14 cellular contexts compared by ENCODE assay signal in genomic region chr1:161994153-161994814, GRCh38. TPM values are rescaled to one million over a fixed set of nuclear protein-coding genes. Genes with fewer than 3 reads are reported as not detected.
A peak's percentile ranks its signal among the peaks of the same experiment; 100 is the strongest.
DNase-seq lines count a peak whose midpoint lies in the region; ATAC-seq and TF ChIP-seq lines count a peak whose summit lies in the region.
"Had no signal": no experiment of that assay in that cellular context is flagged by ENCODE, and none has a peak within 500 bp of the region (broad histone marks: within the 10 kb centered on the region; RNA-seq: fewer than 3 reads in every experiment).

No MANE protein-coding gene starts in this region.

- peak; percentile 18 for DNase-seq in AG09319 (ENCODE audit: extremely low read depth, low read depth)
- DNase-seq in heart left ventricle: peak in 2 of 5 donors; percentile 40 to 63
- DNase-seq in posterior vena cava (ENCODE audit: low spot score): peak; percentile 94
- DNase-seq in stimulated activated naive CD8-positive, alpha-beta T cell treated with anti-CD3 and anti-CD28 coated beads, Interleukin-15, amount 100 ng/mL, for 72 hours: no peak
- no peak for DNase-seq in stimulated activated naive B cell treated with anti-CD40 and anti-IgM and Interleukin-4, amounts not matched to agents 10 μg/mL and 1 μg/mL and 100 μg/mL, for 72 hours
- no peak for DNase-seq in naive thymus-derived CD4-positive, alpha-beta T cell
- DNase-seq: activated CD8-positive, alpha-beta memory T cell treated with anti-CD3 and anti-CD28 coated beads, Interleukin-2, amount 10 ng/mL, durations not matched to agents 7 days and 5 days; NCI-H1436 treated with DMSO at 0.1 percent for 48 hours; NCI-H69; SJCRH30; small intestine had no signal

- H3K4me3 ChIP-seq in heart left ventricle: no peak overlapping the region
- H3K4me3 ChIP-seq in naive thymus-derived CD4-positive, alpha-beta T cell (ENCODE audit: low read length): no peak overlapping the region
- H3K4me3 ChIP-seq: SJCRH30 had no signal

- 55 to 63% (median 55%) methylated on average over 8 to 11 of the region's 11 CpGs for WGBS in heart left ventricle, 4 donors

- no peaks in the 10 kb centered on the region for H3K27me3 ChIP-seq in heart left ventricle
- H3K27me3 ChIP-seq in naive thymus-derived CD4-positive, alpha-beta T cell (ENCODE audit: control insufficient read depth in 2 of 2, insufficient read depth in 2 of 2, low read length in 2 of 2): no peaks in the 10 kb centered on the region
- H3K27me3 ChIP-seq: SJCRH30 had no signal

- TF ChIP-seq CTCF in AG09319 (IDR thresholded peaks at IDR 0.05; ENCODE audit: low read depth, low read length) (no peak), heart left ventricle (IDR thresholded peaks at IDR 0.05) (no peak)

- H3K27ac ChIP-seq in angular gyrus (ENCODE audit: low read depth, low read length) (peak overlapping the region; percentile 19), heart left ventricle (peak overlapping the region in 1 of 12 donors; percentile 18)
- H3K27ac ChIP-seq in naive thymus-derived CD4-positive, alpha-beta T cell (ENCODE audit: low read depth, low read length): no peak overlapping the region
- H3K27ac ChIP-seq: SJCRH30 had no signal

- intact Hi-C loops in heart left ventricle (cut with DNase I): no loop called here
- intact Hi-C loops in posterior vena cava (cut with DNase I): no loop called here
- intact Hi-C loops in naive thymus-derived CD4-positive, alpha-beta T cell (cut with micrococcal nuclease): no loop called here

- peaks cover 0 to 19% (median 0%) of the 10 kb centered on the region in 12 donors for H3K4me1 ChIP-seq in heart left ventricle
- H3K4me1 ChIP-seq in naive thymus-derived CD4-positive, alpha-beta T cell (ENCODE audit: control insufficient read depth in 2 of 2, insufficient read depth in 2 of 2, low read length in 2 of 2): no peaks in the 10 kb centered on the region

- POLR2A ChIA-PET in naive thymus-derived CD4-positive, alpha-beta T cell (lab: Charles Lee): no interaction called here

- H3K9me3 ChIP-seq in heart left ventricle: peaks cover 0 to 5% (median 0%) of the 10 kb centered on the region in 12 donors
- H3K9me3 ChIP-seq in naive thymus-derived CD4-positive, alpha-beta T cell (ENCODE audit: control insufficient read depth in 2 of 3, low read length in 3 of 3): no peaks in the 10 kb centered on the region
- H3K9me3 ChIP-seq: SJCRH30 had no signal

- no peak for TF ChIP-seq POLR2A in heart left ventricle (IDR thresholded peaks at IDR 0.05)

- H3K4me3 Mint-ChIP-seq in stimulated activated naive CD8-positive, alpha-beta T cell treated with anti-CD3 and anti-CD28 coated beads, Interleukin-15, amount 100 ng/mL, for 72 hours: no peak overlapping the region
- no peak overlapping the region for H3K4me3 Mint-ChIP-seq in stimulated activated naive B cell treated with anti-CD40 and anti-IgM and Interleukin-4, amounts not matched to agents 10 μg/mL and 1 μg/mL and 100 μg/mL, for 72 hours
- no peak overlapping the region for H3K4me3 Mint-ChIP-seq in naive thymus-derived CD4-positive, alpha-beta T cell
- H3K4me3 Mint-ChIP-seq: activated CD8-positive, alpha-beta memory T cell treated with anti-CD3 and anti-CD28 coated beads, Interleukin-2, amount 10 ng/mL, durations not matched to agents 7 days and 5 days; IgD-negative memory B cell had no signal

- ATAC-seq in heart left ventricle (peak in 3 of 4 donors; percentile 67 to 77 (median 72)), HG02970 (IDR thresholded peaks at IDR 0.05; ENCODE audit: low FRiP score, unreplicated experiment) (no peak)
- ATAC-seq in stimulated activated naive CD8-positive, alpha-beta T cell treated with anti-CD3 and anti-CD28 coated beads, Interleukin-15, amount 100 ng/mL, for 72 hours: no peak
- ATAC-seq in stimulated activated naive B cell treated with anti-CD40 and anti-IgM and Interleukin-4, amounts not matched to agents 10 μg/mL and 1 μg/mL and 100 μg/mL, for 72 hours (replicated peaks): no peak
- ATAC-seq in naive thymus-derived CD4-positive, alpha-beta T cell: no peak
- ATAC-seq: activated CD8-positive, alpha-beta memory T cell treated with anti-CD3 and anti-CD28 coated beads, Interleukin-2, amount 10 ng/mL, durations not matched to agents 7 days and 5 days had no signal

- H3K36me3 Mint-ChIP-seq in stimulated activated naive B cell treated with anti-CD40 and anti-IgM and Interleukin-4, amounts not matched to agents 10 μg/mL and 1 μg/mL and 100 μg/mL, for 72 hours: no peaks in the 10 kb centered on the region
- peaks cover 0 to 12% (median 5%) of the 10 kb centered on the region in 5 donors for H3K36me3 Mint-ChIP-seq in naive thymus-derived CD4-positive, alpha-beta T cell
- H3K36me3 Mint-ChIP-seq: activated CD8-positive, alpha-beta memory T cell treated with anti-CD3 and anti-CD28 coated beads, Interleukin-2, amount 10 ng/mL, durations not matched to agents 7 days and 5 days; IgD-negative memory B cell had no signal

- no peaks in the 10 kb centered on the region for H3K4me1 Mint-ChIP-seq in stimulated activated naive CD8-positive, alpha-beta T cell treated with anti-CD3 and anti-CD28 coated beads, Interleukin-15, amount 100 ng/mL, for 72 hours
- no peaks in the 10 kb centered on the region for H3K4me1 Mint-ChIP-seq in stimulated activated naive B cell treated with anti-CD40 and anti-IgM and Interleukin-4, amounts not matched to agents 10 μg/mL and 1 μg/mL and 100 μg/mL, for 72 hours
- H3K4me1 Mint-ChIP-seq in naive thymus-derived CD4-positive, alpha-beta T cell: peaks cover 0 to 8% (median 0%) of the 10 kb centered on the region in 7 donors
- H3K4me1 Mint-ChIP-seq: activated CD8-positive, alpha-beta memory T cell treated with anti-CD3 and anti-CD28 coated beads, Interleukin-2, amount 10 ng/mL, durations not matched to agents 7 days and 5 days; IgD-negative memory B cell had no signal

- peaks cover 0 to 50% (median 0%) of the 10 kb centered on the region in 9 donors for H3K36me3 ChIP-seq in heart left ventricle
- H3K36me3 ChIP-seq in naive thymus-derived CD4-positive, alpha-beta T cell (ENCODE audit: control insufficient read depth in 2 of 3, insufficient read depth in 3 of 3, low read length in 3 of 3): no peaks in the 10 kb centered on the region

- peaks cover 0 to 9% of the 10 kb centered on the region in 2 donors for H3K9me3 Mint-ChIP-seq in stimulated activated naive CD8-positive, alpha-beta T cell treated with anti-CD3 and anti-CD28 coated beads, Interleukin-15, amount 100 ng/mL, for 72 hours
- peaks cover 0 to 4% of the 10 kb centered on the region in 2 donors for H3K9me3 Mint-ChIP-seq in stimulated activated naive B cell treated with anti-CD40 and anti-IgM and Interleukin-4, amounts not matched to agents 10 μg/mL and 1 μg/mL and 100 μg/mL, for 72 hours
- peaks cover 0 to 12% (median 4%) of the 10 kb centered on the region in 11 donors for H3K9me3 Mint-ChIP-seq in naive thymus-derived CD4-positive, alpha-beta T cell

- no peak overlapping the region for H3K27ac Mint-ChIP-seq in stimulated activated naive CD8-positive, alpha-beta T cell treated with anti-CD3 and anti-CD28 coated beads, Interleukin-15, amount 100 ng/mL, for 72 hours
- H3K27ac Mint-ChIP-seq in stimulated activated naive B cell treated with anti-CD40 and anti-IgM and Interleukin-4, amounts not matched to agents 10 μg/mL and 1 μg/mL and 100 μg/mL, for 72 hours: no peak overlapping the region
- H3K27ac Mint-ChIP-seq in naive thymus-derived CD4-positive, alpha-beta T cell: no peak overlapping the region
- H3K27ac Mint-ChIP-seq: activated CD8-positive, alpha-beta memory T cell treated with anti-CD3 and anti-CD28 coated beads, Interleukin-2, amount 10 ng/mL, durations not matched to agents 7 days and 5 days; IgD-negative memory B cell had no signal

- CTCF ChIA-PET in naive thymus-derived CD4-positive, alpha-beta T cell (lab: Charles Lee): interaction anchor here (0.6 to 1.3 kb wide), 5 partner anchors 9 to 254 kb away, joined by 3 to 4 read pairs (median 3); partner anchors contain the start of gene OLFML2B

- H3K27me3 Mint-ChIP-seq in stimulated activated naive CD8-positive, alpha-beta T cell treated with anti-CD3 and anti-CD28 coated beads, Interleukin-15, amount 100 ng/mL, for 72 hours: no peaks in the 10 kb centered on the region
- peaks cover 3 to 12% of the 10 kb centered on the region in 2 donors for H3K27me3 Mint-ChIP-seq in stimulated activated naive B cell treated with anti-CD40 and anti-IgM and Interleukin-4, amounts not matched to agents 10 μg/mL and 1 μg/mL and 100 μg/mL, for 72 hours
- peaks cover 0 to 4% (median 0%) of the 10 kb centered on the region in 5 donors for H3K27me3 Mint-ChIP-seq in naive thymus-derived CD4-positive, alpha-beta T cell
- H3K27me3 Mint-ChIP-seq: IgD-negative memory B cell had no signal

RNA-seq across cellular contexts. Expression of gene OLFML2B, which starts 29.4 kb away (rescaled TPM):
- total RNA-seq in heart left ventricle (10 to 100 TPM in 2 of 9 donors, 1 to 10 TPM in 5, under 1 TPM in 2; 0.75 to 39.2 (median 2.9) TPM), posterior vena cava (10 to 100 TPM; 30.8 to 49.7 TPM)
- polyA plus RNA-seq in heart left ventricle: 1 to 10 TPM in 1 of 2 donors, under 1 TPM in 1; 0.91 to 2.8 TPM
- under 1 TPM in 3 of 5 experiments, not detected in 2; 0.27 to 0.47 (median 0.35) TPM for total RNA-seq in naive thymus-derived CD4-positive, alpha-beta T cell
- under 1 TPM; 0.07 to 0.24 TPM for polyA plus RNA-seq in naive thymus-derived CD4-positive, alpha-beta T cell
- total RNA-seq: activated CD8-positive, alpha-beta memory T cell treated with anti-CD3 and anti-CD28 coated beads, Interleukin-2, amount 10 ng/mL, durations not matched to agents 7 days and 5 days had no signal
- polyA plus RNA-seq: IgD-negative memory B cell had no signal

Comparison
In these comparisons a context has a peak if more than half of its experiments do, and no peak if none do; other contexts are left out.
1. DNase-seq: peak in AG09319 (single experiment) and posterior vena cava (single experiment); none in stimulated activated naive CD8-positive, alpha-beta T cell treated with anti-CD3 and anti-CD28 coated beads, Interleukin-15, amount 100 ng/mL, for 72 hours (0 of 2), stimulated activated naive B cell treated with anti-CD40 and anti-IgM and Interleukin-4, amounts not matched to agents 10 μg/mL and 1 μg/mL and 100 μg/mL, for 72 hours (single experiment) and naive thymus-derived CD4-positive, alpha-beta T cell (0 of 9).
2. ATAC-seq: peak in heart left ventricle (3 of 4); none in stimulated activated naive CD8-positive, alpha-beta T cell treated with anti-CD3 and anti-CD28 coated beads, Interleukin-15, amount 100 ng/mL, for 72 hours (single experiment), stimulated activated naive B cell treated with anti-CD40 and anti-IgM and Interleukin-4, amounts not matched to agents 10 μg/mL and 1 μg/mL and 100 μg/mL, for 72 hours (0 of 2), naive thymus-derived CD4-positive, alpha-beta T cell (single experiment) and HG02970 (single experiment).